25 cellular contexts compared by ENCODE assay signal in genomic region chr1:95957748-95958147, GRCh38.
DNase-seq lines count a peak whose midpoint lies in the region; ATAC-seq and TF ChIP-seq lines count a peak whose summit lies in the region.
"Had no signal": no experiment of that assay in that cellular context is flagged by ENCODE, and none has a peak within 500 bp of the region (broad histone marks: within the 10 kb centered on the region; RNA-seq: fewer than 3 reads in every experiment).

No MANE protein-coding gene starts in this region.

- peaks cover 0 to 27% (median 12%) of the 10 kb centered on the region in 5 donors for H3K4me1 ChIP-seq in subcutaneous abdominal adipose tissue (ENCODE audit: control insufficient read depth in 5 of 5, insufficient read depth in 5 of 5, low read length in 5 of 5)
- no peaks in the 10 kb centered on the region for H3K4me1 ChIP-seq in foreskin keratinocyte

- in situ Hi-C loops in GM13977 (cut with MboI; ENCODE audit: low pct_unique_long_range_greater_than_20kb, low sequenced_read_pairs, unreplicated experiment) = no loop called here

- DNase-seq in NCI-H226 = peak; percentile 30
- peak; percentile 22 for DNase-seq in choroid plexus epithelial cell (ENCODE audit: low read depth)
- DNase-seq in fibroblast of the aortic adventitia (ENCODE audit: low read depth) = peak; percentile 22
- DNase-seq in foreskin keratinocyte = no peak
- no peak for DNase-seq in GM13977 (ENCODE audit: low spot score)
- DNase-seq: BE2C; CD8-positive, alpha-beta memory T cell; DMS 273 treated with DMSO at 0.1 percent for 48 hours; DMS79; GF-D8; H7; KBM-7; MV-4-11; NCI-H1105; NCI-H146; NCI-H1930; NCI-H2107; NCI-H446 treated with DMSO at 0.1 percent for 48 hours; NCI-H526; NCI-H82; NK-92 treated with Interleukin-12 subunit alpha and Interleukin-12 subunit beta, amount 100 ng/mL, for 24 hours; Right ventricle myocardium superior; RPMI8226 had no signal

- peaks cover 0 to 5% (median 0%) of the 10 kb centered on the region in 5 donors for H3K9me3 ChIP-seq in subcutaneous abdominal adipose tissue (ENCODE audit: control insufficient read depth in 5 of 5, low read length in 5 of 5)
- H3K9me3 ChIP-seq: BE2C had no signal

- peak overlapping the region in 1 of 5 donors; percentile 35 for H3K9ac ChIP-seq in subcutaneous abdominal adipose tissue (ENCODE audit: low read length in 5 of 5)

- no peak overlapping the region for H3K4me3 ChIP-seq in choroid plexus epithelial cell (ENCODE audit: low read depth, low read length)
- no peak overlapping the region for H3K4me3 ChIP-seq in fibroblast of the aortic adventitia (ENCODE audit: low read depth, low read length)
- peak overlapping the region in 1 of 5 donors; percentile 28 for H3K4me3 ChIP-seq in subcutaneous abdominal adipose tissue (ENCODE audit: low read depth in 1 of 5, low read length in 5 of 5)

- TF ChIP-seq CTCF in choroid plexus epithelial cell (conservative IDR thresholded peaks at IDR 0.05; ENCODE audit: low read depth, low read length) (no peak), fibroblast of the aortic adventitia (IDR thresholded peaks at IDR 0.05; ENCODE audit: insufficient read depth, low read length) (no peak), foreskin keratinocyte (conservative IDR thresholded peaks at IDR 0.05) (no peak), GM13977 (IDR thresholded peaks at IDR 0.05; ENCODE audit: extremely low read depth, insufficient read depth, missing control alignments) (no peak)

- no peaks in the 10 kb centered on the region for H3K27me3 ChIP-seq in subcutaneous abdominal adipose tissue (ENCODE audit: control insufficient read depth in 5 of 5, insufficient read depth in 4 of 5, low read length in 5 of 5)
- no peaks in the 10 kb centered on the region for H3K27me3 ChIP-seq in foreskin keratinocyte
- H3K27me3 ChIP-seq: BE2C had no signal

- H3K36me3 ChIP-seq in subcutaneous abdominal adipose tissue (ENCODE audit: control insufficient read depth in 5 of 5, insufficient read depth in 5 of 5, low read length in 5 of 5) = no peaks in the 10 kb centered on the region
- H3K36me3 ChIP-seq: BE2C had no signal

- H3K27ac ChIP-seq in subcutaneous abdominal adipose tissue (ENCODE audit: low read depth, low read length) (peak overlapping the region; percentile 9), foreskin keratinocyte (no peak overlapping the region)

- ATAC-seq in GM21737 (IDR thresholded peaks at IDR 0.05; ENCODE audit: unreplicated experiment) (no peak), foreskin keratinocyte (no peak)

Comparison
In these comparisons a context has a peak if more than half of its experiments do, and no peak if none do; other contexts are left out.
1. DNase-seq: peak in NCI-H226 (single experiment), choroid plexus epithelial cell (single experiment) and fibroblast of the aortic adventitia (single experiment); none in foreskin keratinocyte (0 of 2) and GM13977 (single experiment).